In genomic region chr6:138404666-138405337, GRCh38 we compare ENCODE assay signal across 8 cellular contexts. TPM values are rescaled to one million over a fixed set of nuclear protein-coding genes. Genes with fewer than 3 reads are reported as not detected.
A peak's percentile ranks its signal among the peaks of the same experiment; 100 is the strongest.
DNase-seq lines count a peak whose midpoint lies in the region; ATAC-seq, FAIRE-seq and TF ChIP-seq lines count a peak whose summit lies in the region.

No MANE protein-coding gene starts in this region.

- H3K9me3 ChIP-seq in endothelial cell of umbilical vein (replicated peaks; ENCODE audit: control insufficient read depth, insufficient read depth, low read length) = no peaks in the 10 kb centered on the region

- H4K20me1 ChIP-seq in endothelial cell of umbilical vein (replicated peaks; ENCODE audit: control insufficient read depth, extremely low read depth, insufficient read depth, low read length) = no peaks in the 10 kb centered on the region

- H3K9ac ChIP-seq in endothelial cell of umbilical vein (replicated peaks; ENCODE audit: extremely low read depth, insufficient read depth, low read length) = peak overlapping the region; percentile 80

- peak overlapping the region; percentile 51 to 78 (median 76) for H3K4me3 ChIP-seq in endothelial cell of umbilical vein (replicated peaks in 1 of 3; ENCODE audit: insufficient read depth in 1 of 3, low read depth in 1 of 3, low read length in 3 of 3)

- peak overlapping the region; percentile 83 to 96 (median 90) for H3K4me3 Mint-ChIP-seq in naive B cell

- peak overlapping the region; percentile 95 for H3K4me2 ChIP-seq in endothelial cell of umbilical vein (ENCODE audit: insufficient read depth, low read length)

- TSS peak; percentile 29 for BruUV-seq in endothelial cell of umbilical vein (replicated peaks; lab: Mats Ljungman, UMichigan)

- dilution Hi-C loops in endothelial cell of umbilical vein (cut with MboI; ENCODE audit: extremely low pct_ligation_motif_present, low sequenced_read_pairs) = no loop called here

- intact Hi-C loops in endothelial cell of umbilical vein (cut with micrococcal nuclease) = loop anchor here (1.0 to 5.0 kb wide), 7 partner anchors 32 to 289 kb away; partner anchors contain the start of gene ARFGEF3

- peak; percentile 3 for ATAC-seq in HG02943 (IDR thresholded peaks at IDR 0.05; ENCODE audit: low read depth, unreplicated experiment)
- peak; percentile 5 to 8 for ATAC-seq in activated CD4-positive, CD25-positive, alpha-beta regulatory T cell treated with anti-CD3 and anti-CD28 coated beads, Interleukin-2, amount 50 U/mL, for 24 hours
- peak; percentile 21 to 22 for ATAC-seq in naive B cell (ENCODE audit: low read depth in 2 of 2)
- ATAC-seq in GM18909 (IDR thresholded peaks at IDR 0.05; ENCODE audit: poor library complexity, unreplicated experiment) = no peak

- H3K27ac Mint-ChIP-seq in naive B cell = peak overlapping the region; percentile 49 to 91 (median 88)

- H3K79me2 ChIP-seq in endothelial cell of umbilical vein (ENCODE audit: control insufficient read depth, insufficient read depth, low read length) = peaks cover 6% of the 10 kb centered on the region

- no peak for TF ChIP-seq CTCF in endothelial cell of umbilical vein (IDR thresholded peaks at IDR 0.05; ENCODE audit: extremely low read depth in 1 of 2, insufficient read depth in 1 of 2, low read depth in 1 of 2, low read length in 2 of 2)

- H3K4me1 Mint-ChIP-seq in naive B cell = peaks cover 26 to 30% (median 28%) of the 10 kb centered on the region in 3 donors

- POLR2A ChIA-PET in endothelial cell of umbilical vein (lab: Charles Lee) = interaction anchor here (0.5 kb wide), 2 partner anchors 18 to 369 kb away, joined by 5 read pairs; partner anchors contain the start of gene CCDC28A

- H3K36me3 ChIP-seq in endothelial cell of umbilical vein (ENCODE audit: control insufficient read depth in 2 of 2, extremely low read depth in 1 of 2, insufficient read depth in 2 of 2, low read length in 2 of 2) = peaks cover 6 to 15% of the 10 kb centered on the region in 2 experiments

- H3K9me1 ChIP-seq in endothelial cell of umbilical vein (replicated peaks; ENCODE audit: control insufficient read depth, extremely low read depth, insufficient read depth, low read length) = no peaks in the 10 kb centered on the region

- H3K27ac ChIP-seq in endothelial cell of umbilical vein (ENCODE audit: insufficient read depth, low read depth, low read length) = peak overlapping the region; percentile 76

- peak; percentile 77 for FAIRE-seq in endothelial cell of umbilical vein (lab: Jason Lieb, UNC)

- peaks cover 15% of the 10 kb centered on the region for H3K4me1 ChIP-seq in endothelial cell of umbilical vein (ENCODE audit: control insufficient read depth, extremely low read depth, insufficient read depth, low read length)

- no peaks in the 10 kb centered on the region for H3K9me3 Mint-ChIP-seq in naive B cell

- CTCF ChIA-PET in endothelial cell of umbilical vein (lab: Charles Lee) = interaction anchor here (0.8 to 5.2 kb wide), 10 partner anchors 25 to 401 kb away, joined by 3 to 50 read pairs (median 4); no protein-coding TSS in a partner anchor

- peaks cover 11 to 23% of the 10 kb centered on the region in 2 donors for H3K36me3 Mint-ChIP-seq in naive B cell

- H3K27me3 Mint-ChIP-seq in naive B cell = no peaks in the 10 kb centered on the region

- H3K27me3 ChIP-seq in endothelial cell of umbilical vein (ENCODE audit: control insufficient read depth in 2 of 2, insufficient read depth in 2 of 2, low read length in 2 of 2) = no peaks in the 10 kb centered on the region

- TF ChIP-seq POLR2A in endothelial cell of umbilical vein (IDR thresholded peaks at IDR 0.05; ENCODE audit: low read depth, low read length) = no peak

- DNase-seq in C1 segment of cervical spinal cord (lab: John Stamatoyannopoulos, UW) = peak in 8 of 14 donors; percentile 16 to 54 (median 44)
- peak; percentile 29 for DNase-seq in endothelial cell of umbilical vein (ENCODE audit: low read depth, low spot score)
- peak; percentile 39 for DNase-seq in naive B cell
- DNase-seq in NCI-H2171 treated with DMSO at 0.1 percent for 48 hours (lab: John Stamatoyannopoulos, UW) = no peak
- no peak for DNase-seq in HK-2 (ENCODE audit: unreplicated experiment)

- H2AFZ ChIP-seq in endothelial cell of umbilical vein (ENCODE audit: low read depth, low read length) = peak overlapping the region; percentile 92

TF ChIP-seq in endothelial cell of umbilical vein, 7 proteins besides CTCF, POLR2A, EP300 and RAD21:
- TF ChIP-seq MAX (IDR thresholded peaks at IDR 0.05; ENCODE audit: insufficient read depth, insufficient read length) = no peak

RNA-seq across cellular contexts. Expression of gene HEBP2, which starts 0.8 kb away (rescaled TPM):
- total RNA-seq in endothelial cell of umbilical vein = 75.3 and 81.2 TPM in 2 replicates
- polyA plus RNA-seq in endothelial cell of umbilical vein (22.5 and 22.6 TPM in 2 replicates), naive B cell (ENCODE audit: low read depth in 6 of 6) (10 to 100 TPM; 33.4 to 50.3 (median 42.2) TPM)
- polyA plus RNA-seq in endothelial cell of umbilical vein (2011; cell fraction: cytosol; rRNA removed) = 10.6 and 12.2 TPM in 2 replicates
- 6.7 and 10.0 TPM in 2 replicates for polyA plus RNA-seq in endothelial cell of umbilical vein (2011; cell fraction: nucleus; rRNA removed)
- polyA plus RNA-seq in endothelial cell of umbilical vein (2012) = 58.9 and 90.7 TPM in 2 replicates
- polyA minus RNA-seq in endothelial cell of umbilical vein = 2.9 and 4.2 TPM in 2 replicates
- polyA minus RNA-seq in endothelial cell of umbilical vein (2011; cell fraction: cytosol; rRNA and poly(A)+ RNA removed) = 0.72 TPM
- polyA minus RNA-seq in endothelial cell of umbilical vein (2011; cell fraction: nucleus; rRNA and poly(A)+ RNA removed) = 1.9 and 2.3 TPM in 2 replicates

RNA-seq across cellular contexts. Expression of gene SMIM28, which starts 27.1 kb away (rescaled TPM):
- not detected in 2 replicates for total RNA-seq in endothelial cell of umbilical vein
- polyA plus RNA-seq in endothelial cell of umbilical vein (not detected in 2 replicates), naive B cell (ENCODE audit: low read depth in 6 of 6) (not detected)
- not detected in 2 replicates for polyA plus RNA-seq in endothelial cell of umbilical vein (2011; cell fraction: cytosol; rRNA removed)
- not detected in 2 replicates for polyA plus RNA-seq in endothelial cell of umbilical vein (2011; cell fraction: nucleus; rRNA removed)
- not detected in 2 replicates for polyA plus RNA-seq in endothelial cell of umbilical vein (2012)
- polyA minus RNA-seq in endothelial cell of umbilical vein = not detected in 2 replicates
- polyA minus RNA-seq in endothelial cell of umbilical vein (2011; cell fraction: cytosol; rRNA and poly(A)+ RNA removed) = not detected
- not detected in 2 replicates for polyA minus RNA-seq in endothelial cell of umbilical vein (2011; cell fraction: nucleus; rRNA and poly(A)+ RNA removed)

Comparison
In these comparisons a context has a peak if more than half of its experiments do, and no peak if none do; other contexts are left out.
1. DNase-seq: peak in C1 segment of cervical spinal cord (8 of 14), endothelial cell of umbilical vein (single experiment) and naive B cell (single experiment); none in NCI-H2171 treated with DMSO at 0.1 percent for 48 hours (single experiment) and HK-2 (single experiment).